Comparison of ENCODE assay signal across 20 cellular contexts in genomic region chr15:98322551-98322950, GRCh38.
"Had no signal": no experiment of that assay in that cellular context is flagged by ENCODE, and none has a peak within 500 bp of the region (broad histone marks: within the 10 kb centered on the region; RNA-seq: fewer than 3 reads in every experiment).

No MANE protein-coding gene starts in this region.

- H3K4me3 ChIP-seq: right lobe of liver, smooth muscle cell, tibial nerve, uterus had no signal

- ATAC-seq: activated CD8-positive, alpha-beta T cell treated with anti-CD3 and anti-CD28 coated beads, Interleukin-2, amount 10 ng/mL, durations not matched to agents 7 days and 5 days; effector memory CD8-positive, alpha-beta T cell; right lobe of liver had no signal

- H3K27ac ChIP-seq: right lobe of liver, tibial nerve, uterus had no signal

- FAIRE-seq: TTC549 had no signal

- H3K4me1 ChIP-seq: right lobe of liver, tibial nerve, uterus had no signal

- H3K9me3 ChIP-seq: right lobe of liver, uterus had no signal

- H3K36me3 ChIP-seq: right lobe of liver, tibial nerve, uterus had no signal

- DNase-seq: activated CD4-positive, alpha-beta T cell treated with anti-CD3 and anti-CD28 coated beads, Interleukin-2, amount 10 ng/mL, durations not matched to agents 24 days and 14 days; activated CD4-positive, CD25-positive, alpha-beta regulatory T cell; activated CD8-positive, alpha-beta memory T cell treated with anti-CD3 and anti-CD28 coated beads, Interleukin-2, amount 50 U/mL, for 4 hours; activated CD8-positive, alpha-beta T cell treated with anti-CD3 and anti-CD28 coated beads, Interleukin-2, amount 10 ng/mL, durations not matched to agents 7 days and 5 days; activated gamma-delta T cell; activated naive CD8-positive, alpha-beta T cell treated with anti-CD3 and anti-CD28 coated beads for 36 hours; activated T-cell treated with anti-CD3 and anti-CD28 coated beads, Interleukin-2, amount 50 U/mL, for 48 hours; effector memory CD8-positive, alpha-beta T cell; hypothalamus; occipital lobe; right lobe of liver; stimulated activated CD4-positive, alpha-beta T cell treated with anti-CD3 and anti-CD28 coated beads, Interleukin-4, amount 100 ng/mL, for 4 hours; stimulated activated CD8-positive, alpha-beta memory T cell treated with anti-CD3 and anti-CD28 coated beads, Interleukin-4, amount 100 ng/mL, for 48 hours; stimulated activated naive CD4-positive, alpha-beta T cell treated with Interleukin-2 at 50 U/mL for 16 hours; substantia nigra; T-helper 2 cell; uterus had no signal

- H3K27me3 ChIP-seq: right lobe of liver, tibial nerve, uterus had no signal
